In genomic region chr2:237677951-237678481, GRCh38 we compare ENCODE assay signal across 10 cellular contexts. TPM values are rescaled to one million over a fixed set of nuclear protein-coding genes. Genes with fewer than 3 reads are reported as not detected.
A peak's percentile ranks its signal among the peaks of the same experiment; 100 is the strongest.
DNase-seq lines count a peak whose midpoint lies in the region; ATAC-seq and TF ChIP-seq lines count a peak whose summit lies in the region.
"Had no signal": no experiment of that assay in that cellular context is flagged by ENCODE, and none has a peak within 500 bp of the region (broad histone marks: within the 10 kb centered on the region; RNA-seq: fewer than 3 reads in every experiment).

No MANE protein-coding gene starts in this region.

- H3K9me3 ChIP-seq in colonic mucosa (no peaks in the 10 kb centered on the region), mesenchymal stem cell (ENCODE audit: control insufficient read depth, low read length) (no peaks in the 10 kb centered on the region), transverse colon (no peaks in the 10 kb centered on the region)

- H4K91ac ChIP-seq in mesenchymal stem cell (ENCODE audit: low read length): no peak overlapping the region

- H4K8ac ChIP-seq in mesenchymal stem cell (ENCODE audit: low read length): no peak overlapping the region

- H2BK12ac ChIP-seq in mesenchymal stem cell (ENCODE audit: low read length in 2 of 2): no peak overlapping the region

- H3K18ac ChIP-seq in mesenchymal stem cell (ENCODE audit: low read depth in 1 of 2, low read length in 2 of 2): peak overlapping the region in 1 of 2 experiments; percentile 67

- H2BK15ac ChIP-seq in mesenchymal stem cell (ENCODE audit: low read depth, poor library complexity, severe bottlenecking): no peak overlapping the region

- no peak for TF ChIP-seq CTCF in NB4 (IDR thresholded peaks at IDR 0.05; ENCODE audit: low read depth, low read length)
- no peak for TF ChIP-seq CTCF in colonic mucosa (IDR thresholded peaks at IDR 0.05)
- no peak for TF ChIP-seq CTCF in transverse colon (IDR thresholded peaks at IDR 0.05)

- no peak overlapping the region for H3K4ac ChIP-seq in mesenchymal stem cell (ENCODE audit: low read depth in 1 of 2, low read length in 2 of 2)

- no peaks in the 10 kb centered on the region for H3K36me3 ChIP-seq in colonic mucosa
- peaks cover 7 to 12% of the 10 kb centered on the region in 2 experiments for H3K36me3 ChIP-seq in mesenchymal stem cell (ENCODE audit: control insufficient read depth in 1 of 2, insufficient read depth in 2 of 2, low read depth in 1 of 2, low read length in 2 of 2)
- H3K36me3 ChIP-seq in transverse colon: no peaks in the 10 kb centered on the region

- no peak for TF ChIP-seq POLR2A in NB4 (IDR thresholded peaks at IDR 0.05; ENCODE audit: extremely low read depth, insufficient read length)
- no peak for TF ChIP-seq POLR2A in transverse colon (IDR thresholded peaks at IDR 0.05)

- H3K27ac ChIP-seq in colonic mucosa (peak overlapping the region; percentile 60), mesenchymal stem cell (ENCODE audit: low read length, poor library complexity, severe bottlenecking) (no peak overlapping the region), transverse colon (peak overlapping the region; percentile 75 to 84 (median 81))

- intact Hi-C loops in colonic mucosa (cut with DNase I): no loop called here
- intact Hi-C loops in transverse colon (cut with DNase I; ENCODE audit: low total_unique reads): loop anchor here (10.0 kb wide), 1 partner anchor 83 kb away; the partner anchor contains the start of gene RAB17

- ATAC-seq in HG03457 (IDR thresholded peaks at IDR 0.05; ENCODE audit: unreplicated experiment) (no peak), esophagus mucosa (no peak), GM18502 (IDR thresholded peaks at IDR 0.05; ENCODE audit: poor library complexity, unreplicated experiment) (no peak)

- H2AK5ac ChIP-seq in mesenchymal stem cell (ENCODE audit: low read length, severe bottlenecking): no peak overlapping the region

- H2BK5ac ChIP-seq in mesenchymal stem cell (ENCODE audit: low read depth, low read length, poor library complexity, severe bottlenecking): no peak overlapping the region

- H3K4me2 ChIP-seq in mesenchymal stem cell (ENCODE audit: low read length, poor library complexity, severe bottlenecking): no peak overlapping the region

- no peaks in the 10 kb centered on the region for H3K27me3 ChIP-seq in colonic mucosa
- no peaks in the 10 kb centered on the region for H3K27me3 ChIP-seq in mesenchymal stem cell (ENCODE audit: control insufficient read depth in 1 of 2, insufficient read depth in 1 of 2, low read length in 2 of 2)
- H3K27me3 ChIP-seq in transverse colon: no peaks in the 10 kb centered on the region

- WGBS in mesenchymal stem cell: 64% methylated on average over 7 of the region's 7 CpGs
- WGBS in transverse colon (ENCODE audit: low coverage in 1 of 2), 2 donors: 11 to 37% methylated on average over 7 of the region's 7 CpGs

- peaks cover 6% of the 10 kb centered on the region for H3K4me1 ChIP-seq in colonic mucosa
- peaks cover 21% of the 10 kb centered on the region for H3K4me1 ChIP-seq in mesenchymal stem cell (ENCODE audit: control insufficient read depth, insufficient read depth, low read depth, low read length)
- H3K4me1 ChIP-seq in transverse colon: peaks cover 32 to 81% (median 45%) of the 10 kb centered on the region in 4 donors

- DNase-seq in NB4 (ENCODE audit: low read depth) (peak; percentile 97), colonic mucosa (peak; percentile 58), mesenchymal stem cell (peak; percentile 86), transverse colon (no peak), middle frontal gyrus (ENCODE audit: extremely low spot score, low spot score) (no peak)
- DNase-seq: activated CD4-positive, alpha-beta T cell treated with anti-CD3 and anti-CD28 coated beads, Interleukin-2, amount 50 U/mL, for 48 hours; retina had no signal

- no peak for TF ChIP-seq EP300 in transverse colon (IDR thresholded peaks at IDR 0.05; ENCODE audit: low read depth)

- no peak overlapping the region for H3K14ac ChIP-seq in mesenchymal stem cell (ENCODE audit: low read length in 2 of 2)

- no peak overlapping the region for H3K23ac ChIP-seq in mesenchymal stem cell (ENCODE audit: low read length in 2 of 2)

- H2AFZ ChIP-seq in mesenchymal stem cell (ENCODE audit: low read depth, low read length): no peak overlapping the region

- H3K4me3 ChIP-seq in NB4 (ENCODE audit: low read depth, low read length) (peak overlapping the region; percentile 14), colonic mucosa (no peak overlapping the region), mesenchymal stem cell (ENCODE audit: insufficient read depth in 1 of 2, low read depth in 1 of 2, low read length in 2 of 2) (peak overlapping the region in 1 of 2 experiments; percentile 59), transverse colon (no peak overlapping the region)

- H3K79me1 ChIP-seq in mesenchymal stem cell (replicated peaks; ENCODE audit: low read length, poor library complexity, severe bottlenecking): peaks cover 36% of the 10 kb centered on the region

- peak overlapping the region in 1 of 2 donors; percentile 34 for H3K9ac ChIP-seq in colonic mucosa (ENCODE audit: low read depth in 2 of 2, low read length in 2 of 2)
- H3K9ac ChIP-seq in mesenchymal stem cell (ENCODE audit: low read length): peak overlapping the region; percentile 89

- no peak overlapping the region for H2BK120ac ChIP-seq in mesenchymal stem cell (ENCODE audit: low read depth, low read length)

- in situ Hi-C loops in transverse colon (cut with MboI; ENCODE audit: low pct_ligation_motif_present in 1 of 4, low pct_unique_long_range_greater_than_20kb in 1 of 4, low sequenced_read_pairs in 3 of 4): loop anchor here in 1 of 4 donors (10.0 kb wide), 1 partner anchor 67 kb away; no protein-coding TSS in a partner anchor

RNA-seq across cellular contexts. Expression of gene LRRFIP1, which starts 50.6 kb away (rescaled TPM):
- total RNA-seq in colonic mucosa: 100 to 1,000 TPM; 114 to 133 TPM
- polyA plus RNA-seq in mesenchymal stem cell (2013, experiment 1 of 2): 111 TPM
- 106 TPM for polyA plus RNA-seq in mesenchymal stem cell (2013, experiment 2 of 2)
- 100 to 1,000 TPM in 3 of 4 donors, 10 to 100 TPM in 1; 98.5 to 147 (median 122) TPM for total RNA-seq in transverse colon
- total RNA-seq in esophagus mucosa: 103 TPM

Comparison
In these comparisons a context has a peak if more than half of its experiments do, and no peak if none do; other contexts are left out.
1. DNase-seq: peak in NB4 (single experiment), colonic mucosa (single experiment) and mesenchymal stem cell (single experiment); none in transverse colon (single experiment) and middle frontal gyrus (single experiment).